ENCODE assay signal across 13 cellular contexts in genomic region chr6:98843274-98844243, GRCh38. TPM values are rescaled to one million over a fixed set of nuclear protein-coding genes. Genes with fewer than 3 reads are reported as not detected.
DNase-seq lines count a peak whose midpoint lies in the region; ATAC-seq and TF ChIP-seq lines count a peak whose summit lies in the region.
"Had no signal": no experiment of that assay in that cellular context is flagged by ENCODE, and none has a peak within 500 bp of the region (broad histone marks: within the 10 kb centered on the region; RNA-seq: fewer than 3 reads in every experiment).

No MANE protein-coding gene starts in this region.

- DNase-seq in COLO668 (lab: John Stamatoyannopoulos, UW; ENCODE audit: unreplicated experiment) (peak; percentile 14), endothelial cell (ENCODE audit: low spot score) (peak; percentile 26), neural progenitor cell (ENCODE audit: low spot score) (peak; percentile 70), Peyer's patch (no peak), iPS-NIHi7 (ENCODE audit: extremely low spot score) (no peak)
- DNase-seq: NCI-H1092 treated with DMSO at 0.1 percent for 48 hours, NCI-H524 treated with DMSO at 0.1 percent for 48 hours, SHP77 had no signal

- peaks cover 12% of the 10 kb centered on the region for H3K79me2 ChIP-seq in neural progenitor cell (ENCODE audit: low read depth)

- H3K9me3 Mint-ChIP-seq in endothelial cell (ENCODE audit: unreplicated experiment): no peaks in the 10 kb centered on the region
- no peaks in the 10 kb centered on the region for H3K9me3 Mint-ChIP-seq in neural progenitor cell

- H3K36me3 ChIP-seq in HUES64 (ENCODE audit: insufficient read depth, low read length) (no peaks in the 10 kb centered on the region), neural progenitor cell (no peaks in the 10 kb centered on the region), Peyer's patch (no peaks in the 10 kb centered on the region)

- H4K20me1 ChIP-seq in neural progenitor cell (ENCODE audit: low read depth): peaks cover 57% of the 10 kb centered on the region

- H3K4me3 Mint-ChIP-seq in endothelial cell (ENCODE audit: unreplicated experiment): peak overlapping the region; percentile 65
- peak overlapping the region; percentile 94 for H3K4me3 Mint-ChIP-seq in neural progenitor cell

- H3K4me3 ChIP-seq in HUES64 (ENCODE audit: low read length) (peak overlapping the region; percentile 55), neural progenitor cell (peak overlapping the region; percentile 52), Peyer's patch (no peak overlapping the region)

- H3K9me3 ChIP-seq in HUES64 (ENCODE audit: insufficient read depth, low read depth, low read length): no peaks in the 10 kb centered on the region
- H3K9me3 ChIP-seq in neural progenitor cell (ENCODE audit: low read depth): no peaks in the 10 kb centered on the region
- no peaks in the 10 kb centered on the region for H3K9me3 ChIP-seq in Peyer's patch

- WGBS in HUES64: 1% methylated on average over 47 of the region's 53 CpGs

- ATAC-seq in GM21381 (IDR thresholded peaks at IDR 0.05; ENCODE audit: unreplicated experiment): no peak
- ATAC-seq in HG02981 (IDR thresholded peaks at IDR 0.05; ENCODE audit: unreplicated experiment): no peak

- no peak overlapping the region for H3K27ac ChIP-seq in HUES64 (ENCODE audit: low read depth, low read length)
- no peak overlapping the region for H3K27ac ChIP-seq in neural progenitor cell
- no peak overlapping the region for H3K27ac ChIP-seq in Peyer's patch
- H3K27ac ChIP-seq: C4-2B had no signal

- no peak overlapping the region for H2AFZ ChIP-seq in neural progenitor cell (replicated peaks)

- H3K36me3 Mint-ChIP-seq in endothelial cell (ENCODE audit: low read depth, unreplicated experiment) (no peaks in the 10 kb centered on the region), neural progenitor cell (peaks cover 51% of the 10 kb centered on the region)

- no peak for TF ChIP-seq POLR2A in Peyer's patch (IDR thresholded peaks at IDR 0.05)

- peaks cover 25% of the 10 kb centered on the region for H3F3A ChIP-seq in neural progenitor cell (ENCODE audit: low read depth)

- TF ChIP-seq CTCF in endothelial cell (IDR thresholded peaks at IDR 0.05; ENCODE audit: unreplicated experiment) (no peak), neural progenitor cell (IDR thresholded peaks at IDR 0.05) (no peak), Peyer's patch (IDR thresholded peaks at IDR 0.05) (no peak)

- H3K9ac ChIP-seq in HUES64 (ENCODE audit: low read depth, low read length): 0 out of 2 replicates have a peak overlapping the region, but pooled peaks have one; percentile 12
- H3K9ac ChIP-seq in neural progenitor cell: no peak overlapping the region

- H3K4me2 ChIP-seq in neural progenitor cell: peak overlapping the region; percentile 80

- peaks cover 40% of the 10 kb centered on the region for H3K4me1 Mint-ChIP-seq in endothelial cell (ENCODE audit: unreplicated experiment)
- peaks cover 52% of the 10 kb centered on the region for H3K4me1 Mint-ChIP-seq in neural progenitor cell

- H3K27me3 ChIP-seq in HUES64 (ENCODE audit: insufficient read depth, low read length) (peaks cover 98% of the 10 kb centered on the region), neural progenitor cell (peaks cover 90% of the 10 kb centered on the region), Peyer's patch (peaks cover 0 to 58% of the 10 kb centered on the region in 2 donors)

- H3K4me1 ChIP-seq in HUES64 (ENCODE audit: insufficient read depth, low read length) (peaks cover 19% of the 10 kb centered on the region), neural progenitor cell (peaks cover 48% of the 10 kb centered on the region), Peyer's patch (peaks cover 0 to 33% (median 8%) of the 10 kb centered on the region in 4 donors)

- H3K27ac Mint-ChIP-seq in endothelial cell (ENCODE audit: unreplicated experiment) (no peak overlapping the region), neural progenitor cell (peak overlapping the region; percentile 99)

- H3K27me3 Mint-ChIP-seq in endothelial cell (ENCODE audit: unreplicated experiment) (peaks cover 24% of the 10 kb centered on the region), neural progenitor cell (ENCODE audit: insufficient read depth, low read depth) (peaks cover 13% of the 10 kb centered on the region)

RNA-seq across cellular contexts. Expression of gene POU3F2, which starts 9.2 kb away (rescaled TPM):
- 7.3 TPM for polyA plus RNA-seq in HUES64 (2013, experiment 1 of 2)
- polyA plus RNA-seq in HUES64 (2013, experiment 2 of 2): 16.2 TPM
- total RNA-seq in endothelial cell (ENCODE audit: unreplicated experiment) (0.08 TPM), neural progenitor cell (ENCODE audit: low replicate concordance) (8.8 and 12.2 TPM in 2 replicates), Peyer's patch (not detected)
- total RNA-seq: lung microvascular endothelial cell had no signal

Comparison
In these comparisons a context has a peak if more than half of its experiments do, and no peak if none do; other contexts are left out.
1. DNase-seq: peak in COLO668 (single experiment), endothelial cell (single experiment) and neural progenitor cell (single experiment); none in Peyer's patch (0 of 3) and iPS-NIHi7 (single experiment).
2. H3K4me3 ChIP-seq: peak in HUES64 (single experiment) and neural progenitor cell (single experiment); none in Peyer's patch (0 of 4).